8 cellular contexts compared by ENCODE assay signal in the genomic region with DNA sequence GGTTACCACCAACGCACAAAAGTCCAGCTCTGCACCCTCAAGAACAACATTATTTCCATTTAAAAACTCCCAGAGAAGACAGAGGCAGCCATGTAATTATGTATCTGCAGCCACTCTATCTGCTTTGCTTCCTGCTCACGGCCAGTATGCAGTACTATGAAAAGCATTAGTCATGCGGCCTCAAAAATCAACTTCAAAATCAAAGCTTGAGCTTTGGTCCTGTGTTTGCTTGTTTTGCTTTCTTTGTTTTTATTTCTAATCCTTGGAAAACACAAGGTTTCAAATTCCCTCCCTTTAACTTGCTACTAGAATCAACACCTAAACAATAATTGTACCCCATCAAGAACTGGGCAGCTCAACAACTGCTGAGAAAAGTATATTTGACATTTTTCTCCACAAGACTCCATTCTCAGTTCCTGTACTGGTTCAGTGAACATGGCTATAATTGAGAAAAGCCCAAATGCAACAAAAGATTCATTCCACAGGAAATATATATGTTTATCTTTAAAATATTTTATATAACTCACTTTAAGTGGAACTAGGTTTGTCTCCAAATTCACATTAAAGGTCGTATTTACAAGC. TPM values are rescaled to one million over a fixed set of nuclear protein-coding genes. Genes with fewer than 3 reads are reported as not detected.
A peak's percentile ranks its signal among the peaks of the same experiment; 100 is the strongest.
DNase-seq lines count a peak whose midpoint lies in the region; ATAC-seq, FAIRE-seq and TF ChIP-seq lines count a peak whose summit lies in the region.

No MANE protein-coding gene starts in this region.

- H4K20me1 ChIP-seq in endothelial cell of umbilical vein (replicated peaks; ENCODE audit: control insufficient read depth, extremely low read depth, insufficient read depth, low read length), result no peaks in the 10 kb centered on the region

- no peak for ATAC-seq in natural killer cell treated with Interleukin-12 subunit alpha and Interleukin-12 subunit beta and Interleukin-15 and Interleukin-18, amount 100 ng/mL, for 72 hours
- ATAC-seq in naive thymus-derived CD8-positive, alpha-beta T cell, result no peak

- H3K27ac Mint-ChIP-seq in neural crest cell (ENCODE audit: unreplicated experiment), result peak overlapping the region; percentile 97
- no peak overlapping the region for H3K27ac Mint-ChIP-seq in natural killer cell treated with Interleukin-12 subunit alpha and Interleukin-12 subunit beta and Interleukin-15 and Interleukin-18, amount 100 ng/mL, for 72 hours
- no peak overlapping the region for H3K27ac Mint-ChIP-seq in naive thymus-derived CD8-positive, alpha-beta T cell

- H3K4me1 ChIP-seq in endothelial cell of umbilical vein (ENCODE audit: control insufficient read depth, extremely low read depth, insufficient read depth, low read length), result peaks cover 50% of the 10 kb centered on the region

- no peaks in the 10 kb centered on the region for H3K9me3 Mint-ChIP-seq in neural crest cell
- H3K9me3 Mint-ChIP-seq in natural killer cell treated with Interleukin-12 subunit alpha and Interleukin-12 subunit beta and Interleukin-15 and Interleukin-18, amount 100 ng/mL, for 72 hours, result no peaks in the 10 kb centered on the region
- peaks cover 0 to 2% (median 0%) of the 10 kb centered on the region in 9 donors for H3K9me3 Mint-ChIP-seq in naive thymus-derived CD8-positive, alpha-beta T cell

- H3K9ac ChIP-seq in endothelial cell of umbilical vein (replicated peaks; ENCODE audit: extremely low read depth, insufficient read depth, low read length), result peak overlapping the region; percentile 76

- H3K27me3 Mint-ChIP-seq in neural crest cell (ENCODE audit: low read depth), result no peaks in the 10 kb centered on the region
- H3K27me3 Mint-ChIP-seq in natural killer cell treated with Interleukin-12 subunit alpha and Interleukin-12 subunit beta and Interleukin-15 and Interleukin-18, amount 100 ng/mL, for 72 hours, result no peaks in the 10 kb centered on the region
- H3K27me3 Mint-ChIP-seq in naive thymus-derived CD8-positive, alpha-beta T cell, result no peaks in the 10 kb centered on the region

- no peaks in the 10 kb centered on the region for H3K27me3 ChIP-seq in endothelial cell of umbilical vein (ENCODE audit: control insufficient read depth in 2 of 2, insufficient read depth in 2 of 2, low read length in 2 of 2)

- POLR2A ChIA-PET in endothelial cell of umbilical vein (lab: Charles Lee), result no interaction called here
- POLR2A ChIA-PET in naive thymus-derived CD8-positive, alpha-beta T cell (lab: Charles Lee), result no interaction called here

- peak; percentile 77 for FAIRE-seq in endothelial cell of umbilical vein (lab: Jason Lieb, UNC)

- peak overlapping the region; percentile 62 for H2AFZ ChIP-seq in endothelial cell of umbilical vein (ENCODE audit: low read depth, low read length)

- H3K36me3 ChIP-seq in endothelial cell of umbilical vein (ENCODE audit: control insufficient read depth in 2 of 2, extremely low read depth in 1 of 2, insufficient read depth in 2 of 2, low read length in 2 of 2), result no peaks in the 10 kb centered on the region

- H3K36me3 Mint-ChIP-seq in neural crest cell (ENCODE audit: low read depth), result no peaks in the 10 kb centered on the region
- H3K36me3 Mint-ChIP-seq in natural killer cell treated with Interleukin-12 subunit alpha and Interleukin-12 subunit beta and Interleukin-15 and Interleukin-18, amount 100 ng/mL, for 72 hours, result no peaks in the 10 kb centered on the region
- H3K36me3 Mint-ChIP-seq in naive thymus-derived CD8-positive, alpha-beta T cell, result peaks cover 0 to 2% (median 0%) of the 10 kb centered on the region in 3 donors

- H3K4me3 Mint-ChIP-seq in neural crest cell, result peak overlapping the region; percentile 2
- no peak overlapping the region for H3K4me3 Mint-ChIP-seq in natural killer cell treated with Interleukin-12 subunit alpha and Interleukin-12 subunit beta and Interleukin-15 and Interleukin-18, amount 100 ng/mL, for 72 hours
- no peak overlapping the region for H3K4me3 Mint-ChIP-seq in naive thymus-derived CD8-positive, alpha-beta T cell

- CTCF ChIA-PET in endothelial cell of umbilical vein (lab: Charles Lee), result interaction anchor here (1.0 to 2.2 kb wide), 9 partner anchors 11 to 422 kb away, joined by 3 to 12 read pairs (median 5); no protein-coding TSS in a partner anchor

- peaks cover 40% of the 10 kb centered on the region for H3K79me2 ChIP-seq in endothelial cell of umbilical vein (ENCODE audit: control insufficient read depth, insufficient read depth, low read length)

- no peaks in the 10 kb centered on the region for H3K9me3 ChIP-seq in endothelial cell of umbilical vein (replicated peaks; ENCODE audit: control insufficient read depth, insufficient read depth, low read length)

- peaks cover 31% of the 10 kb centered on the region for H3K4me1 Mint-ChIP-seq in neural crest cell
- H3K4me1 Mint-ChIP-seq in natural killer cell treated with Interleukin-12 subunit alpha and Interleukin-12 subunit beta and Interleukin-15 and Interleukin-18, amount 100 ng/mL, for 72 hours (ENCODE audit: low read depth in 2 of 2), result peaks cover 3% of the 10 kb centered on the region in 2 donors
- peaks cover 0 to 4% (median under 1%) of the 10 kb centered on the region in 4 donors for H3K4me1 Mint-ChIP-seq in naive thymus-derived CD8-positive, alpha-beta T cell

- H3K9me1 ChIP-seq in endothelial cell of umbilical vein (replicated peaks; ENCODE audit: control insufficient read depth, extremely low read depth, insufficient read depth, low read length), result peaks cover 2% of the 10 kb centered on the region

- peak overlapping the region; percentile 84 for H3K27ac ChIP-seq in endothelial cell of umbilical vein (ENCODE audit: insufficient read depth, low read depth, low read length)

- DNase-seq in GM03348 (ENCODE audit: low spot score) (peak; percentile 6), NCI-H2107 (lab: John Stamatoyannopoulos, UW) (peak; percentile 28), endothelial cell of umbilical vein (ENCODE audit: low read depth, low spot score) (peak; percentile 78), neural crest cell (ENCODE audit: low read depth, low spot score) (no peak), KG1 (lab: John Stamatoyannopoulos, UW) (no peak)
- DNase-seq in natural killer cell treated with Interleukin-12 subunit alpha and Interleukin-12 subunit beta and Interleukin-15 and Interleukin-18, amount 100 ng/mL, for 72 hours (ENCODE audit: low spot score), result no peak
- no peak for DNase-seq in naive thymus-derived CD8-positive, alpha-beta T cell
- no peak for DNase-seq in activated CD8-positive, alpha-beta memory T cell treated with anti-CD3 and anti-CD28 coated beads for 24 hours

- dilution Hi-C loops in endothelial cell of umbilical vein (cut with MboI; ENCODE audit: extremely low pct_ligation_motif_present, low sequenced_read_pairs), result no loop called here

- BruUV-seq in endothelial cell of umbilical vein (replicated peaks; lab: Mats Ljungman, UMichigan), result no TSS peak

- H3K4me2 ChIP-seq in endothelial cell of umbilical vein (ENCODE audit: insufficient read depth, low read length), result peak overlapping the region; percentile 69

- intact Hi-C loops in endothelial cell of umbilical vein (cut with micrococcal nuclease), result loop anchor here (10.0 kb wide), 3 partner anchors 249 to 419 kb away; no protein-coding TSS in a partner anchor

- H3K4me3 ChIP-seq in endothelial cell of umbilical vein (replicated peaks in 1 of 3; ENCODE audit: insufficient read depth in 1 of 3, low read depth in 1 of 3, low read length in 3 of 3), result no peak overlapping the region

- TF ChIP-seq POLR2A in endothelial cell of umbilical vein (IDR thresholded peaks at IDR 0.05; ENCODE audit: low read depth, low read length), result no peak

- no peak for TF ChIP-seq CTCF in endothelial cell of umbilical vein (IDR thresholded peaks at IDR 0.05; ENCODE audit: extremely low read depth in 1 of 2, insufficient read depth in 1 of 2, low read depth in 1 of 2, low read length in 2 of 2)
- no peak for TF ChIP-seq CTCF in neural crest cell (conservative IDR thresholded peaks at IDR 0.05)

TF ChIP-seq in endothelial cell of umbilical vein, 7 proteins besides CTCF, POLR2A, EP300 and RAD21:
- TF ChIP-seq JUN (IDR thresholded peaks at IDR 0.05; ENCODE audit: borderline replicate concordance, insufficient read depth, insufficient read length, low read depth) (peak; percentile 7), POLR2AphosphoS5 (IDR thresholded peaks at IDR 0.05; ENCODE audit: insufficient read depth, low read depth, low read length) (peak; percentile 28), MYC (IDR thresholded peaks at IDR 0.05; ENCODE audit: low read depth, low read length) (no peak), EZH2 (IDR thresholded peaks at IDR 0.05; ENCODE audit: borderline replicate concordance, low read depth, low read length, severe bottlenecking) (no peak), GATA2 (IDR thresholded peaks at IDR 0.05; ENCODE audit: insufficient read depth, insufficient read length, low read depth, low read length) (no peak), FOS (IDR thresholded peaks at IDR 0.05; ENCODE audit: borderline replicate concordance, insufficient read depth, low read length) (peak; percentile 46)
- TF ChIP-seq, protein P1, sequence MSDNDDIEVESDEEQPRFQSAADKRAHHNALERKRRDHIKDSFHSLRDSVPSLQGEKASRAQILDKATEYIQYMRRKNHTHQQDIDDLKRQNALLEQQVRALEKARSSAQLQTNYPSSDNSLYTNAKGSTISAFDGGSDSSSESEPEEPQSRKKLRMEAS (IDR thresholded peaks at IDR 0.05; ENCODE audit: insufficient read depth, insufficient read length), result no peak

RNA-seq across cellular contexts. Expression of gene GBE1, which starts 37.6 kb away (rescaled TPM):
- total RNA-seq in endothelial cell of umbilical vein (107 and 110 TPM in 2 replicates), neural crest cell (15.7 and 16.8 TPM in 2 replicates)
- polyA plus RNA-seq in endothelial cell of umbilical vein, result 26.6 and 35.9 TPM in 2 replicates
- polyA plus RNA-seq in endothelial cell of umbilical vein (2011; cell fraction: cytosol; rRNA removed), result 36.4 and 41.0 TPM in 2 replicates
- 38.7 and 46.9 TPM in 2 replicates for polyA plus RNA-seq in endothelial cell of umbilical vein (2011; cell fraction: nucleus; rRNA removed)
- 85.5 and 101 TPM in 2 replicates for polyA plus RNA-seq in endothelial cell of umbilical vein (2012)
- polyA minus RNA-seq in endothelial cell of umbilical vein, result 80.3 and 80.5 TPM in 2 replicates
- polyA minus RNA-seq in endothelial cell of umbilical vein (2011; cell fraction: cytosol; rRNA and poly(A)+ RNA removed), result 22.1 TPM
- polyA minus RNA-seq in endothelial cell of umbilical vein (2011; cell fraction: nucleus; rRNA and poly(A)+ RNA removed), result 133 and 175 TPM in 2 replicates
- total RNA-seq in natural killer cell treated with Interleukin-12 subunit alpha and Interleukin-12 subunit beta and Interleukin-15 and Interleukin-18, amount 100 ng/mL, for 72 hours, result 10 to 100 TPM; 22.3 to 44.3 TPM
- total RNA-seq in naive thymus-derived CD8-positive, alpha-beta T cell, result 1 to 10 TPM; 8.9 to 9.0 TPM
- 10 to 100 TPM in 1 of 3 donors, 1 to 10 TPM in 2; 9.8 to 10.4 (median 10.0) TPM for polyA plus RNA-seq in naive thymus-derived CD8-positive, alpha-beta T cell

Comparison
In these comparisons a context has a peak if more than half of its experiments do, and no peak if none do; other contexts are left out.
1. DNase-seq: peak in GM03348 (single experiment), NCI-H2107 (single experiment) and endothelial cell of umbilical vein (single experiment); none in neural crest cell (single experiment), natural killer cell treated with Interleukin-12 subunit alpha and Interleukin-12 subunit beta and Interleukin-15 and Interleukin-18, amount 100 ng/mL, for 72 hours (single experiment), KG1 (single experiment), naive thymus-derived CD8-positive, alpha-beta T cell (0 of 10) and activated CD8-positive, alpha-beta memory T cell treated with anti-CD3 and anti-CD28 coated beads for 24 hours (single experiment).